In the genomic region with DNA sequence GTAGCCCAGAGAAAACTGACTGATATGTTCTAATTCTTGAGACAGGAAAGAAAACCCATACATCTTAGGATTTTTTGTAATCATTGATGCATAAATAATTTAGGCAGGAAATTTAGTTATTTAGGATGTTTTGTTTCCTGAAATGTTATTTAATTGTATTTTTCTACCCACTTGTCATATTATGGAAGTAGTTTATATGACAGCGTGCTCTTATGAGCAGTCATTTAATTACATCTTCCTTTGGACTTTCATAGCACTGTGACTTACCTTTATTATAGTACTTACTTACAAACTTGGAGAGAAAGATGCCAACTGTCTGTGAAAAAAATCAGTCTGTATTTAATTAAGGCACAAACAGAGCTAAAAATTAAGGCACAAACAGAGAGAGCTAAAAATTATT, we compare ENCODE assay signal across 14 cellular contexts.
"Had no signal": no experiment of that assay in that cellular context is flagged by ENCODE, and none has a peak within 500 bp of the region (broad histone marks: within the 10 kb centered on the region; RNA-seq: fewer than 3 reads in every experiment).

No MANE protein-coding gene starts in this region.

- H3K27me3 ChIP-seq: gastroesophageal sphincter had no signal

- H3K4me3 Mint-ChIP-seq: activated CD4-positive, alpha-beta T cell treated with anti-CD3 and anti-CD28 coated beads for 36 hours; activated CD8-positive, alpha-beta T cell treated with anti-CD3 and anti-CD28 coated beads for 36 hours; effector memory CD8-positive, alpha-beta T cell; stimulated activated memory B cell treated with anti-CD40 and anti-IgM and Interleukin-4, amounts not matched to agents 10 μg/mL and 1 μg/mL and 100 μg/mL, for 72 hours had no signal

- H3K27me3 Mint-ChIP-seq: activated CD4-positive, alpha-beta T cell treated with anti-CD3 and anti-CD28 coated beads for 36 hours; activated CD8-positive, alpha-beta T cell treated with anti-CD3 and anti-CD28 coated beads for 36 hours; effector memory CD8-positive, alpha-beta T cell; naive thymus-derived CD4-positive, alpha-beta T cell; progenitor cell of endocrine pancreas; stimulated activated memory B cell treated with anti-CD40 and anti-IgM and Interleukin-4, amounts not matched to agents 10 μg/mL and 1 μg/mL and 100 μg/mL, for 72 hours had no signal

- DNase-seq: activated CD4-positive, alpha-beta T cell treated with anti-CD3 and anti-CD28 coated beads for 36 hours; activated CD8-positive, alpha-beta memory T cell treated with anti-CD3 and anti-CD28 coated beads, Interleukin-2, amount 50 U/mL, for 4 hours; activated CD8-positive, alpha-beta T cell treated with anti-CD3 and anti-CD28 coated beads for 36 hours; effector memory CD8-positive, alpha-beta T cell; left ventricle myocardium superior; midbrain; naive thymus-derived CD4-positive, alpha-beta T cell; nucleus accumbens; right cardiac atrium; T1000 had no signal

- H3K36me3 ChIP-seq: gastroesophageal sphincter had no signal

- ATAC-seq: activated CD4-positive, alpha-beta T cell treated with anti-CD3 and anti-CD28 coated beads for 36 hours; activated CD8-positive, alpha-beta T cell treated with anti-CD3 and anti-CD28 coated beads for 36 hours; effector memory CD8-positive, alpha-beta T cell; gastroesophageal sphincter; left ventricle myocardium superior; naive thymus-derived CD4-positive, alpha-beta T cell; right cardiac atrium; stimulated activated memory B cell treated with anti-CD40 and anti-IgM and Interleukin-4, amounts not matched to agents 10 μg/mL and 1 μg/mL and 100 μg/mL, for 72 hours had no signal

- H3K4me3 ChIP-seq: gastroesophageal sphincter had no signal

- H3K27ac Mint-ChIP-seq: activated CD4-positive, alpha-beta T cell treated with anti-CD3 and anti-CD28 coated beads for 36 hours; activated CD8-positive, alpha-beta T cell treated with anti-CD3 and anti-CD28 coated beads for 36 hours had no signal

- FAIRE-seq: keratinocyte had no signal
